Comparison of ENCODE assay signal across 20 cellular contexts in genomic region chr1:4117196-4117595, GRCh38.
"Had no signal": no experiment of that assay in that cellular context is flagged by ENCODE, and none has a peak within 500 bp of the region (broad histone marks: within the 10 kb centered on the region; RNA-seq: fewer than 3 reads in every experiment).

No MANE protein-coding gene starts in this region.

- H3K27ac ChIP-seq: HL-60, KMS-11 had no signal

- H3K9me3 ChIP-seq: SK-N-SH had no signal

- H3K4me3 ChIP-seq: K562 had no signal

- ATAC-seq: K562 had no signal

- DNase-seq: Kasumi-1, MM.1S, NCI-H1092 treated with DMSO at 0.1 percent for 48 hours, NCI-H1436, NCI-H187, NCI-H2029, NCI-H2081 treated with DMSO at 0.1 percent for 48 hours, NCI-H2171, NCI-H226, NCI-H446, NCI-H510A, NCI-H524 treated with DMSO at 0.1 percent for 48 hours, NCI-H69, NCI-H774, RPMI8226, SHP77, SK-N-SH had no signal
